Comparison of ENCODE assay signal across 10 cellular contexts in the genomic region with DNA sequence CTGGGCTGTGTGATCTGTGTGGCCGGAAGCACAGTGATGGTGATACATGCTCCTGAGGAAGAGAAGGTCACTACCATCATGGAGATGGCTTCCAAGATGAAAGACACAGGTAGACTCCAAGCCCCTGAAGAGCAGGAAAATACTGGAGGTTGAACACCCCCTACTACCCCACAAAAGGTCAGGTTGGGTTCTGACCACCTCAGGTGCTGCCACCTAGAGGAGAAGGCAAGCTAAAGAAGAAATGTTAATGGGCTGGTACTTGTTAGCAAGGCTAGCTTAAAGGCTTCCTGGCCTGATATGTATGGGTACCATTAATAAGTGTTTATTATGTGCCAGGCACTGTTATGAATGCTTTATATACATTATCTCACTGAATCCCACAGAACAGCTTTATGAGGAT. TPM values are rescaled to one million over a fixed set of nuclear protein-coding genes. Genes with fewer than 3 reads are reported as not detected.
DNase-seq lines count a peak whose midpoint lies in the region; ATAC-seq, FAIRE-seq and TF ChIP-seq lines count a peak whose summit lies in the region.
"Had no signal": no experiment of that assay in that cellular context is flagged by ENCODE, and none has a peak within 500 bp of the region (broad histone marks: within the 10 kb centered on the region; RNA-seq: fewer than 3 reads in every experiment).

No MANE protein-coding gene starts in this region.

- H3K23me2 ChIP-seq in H9 (ENCODE audit: insufficient read length, low read depth, low read length, poor library complexity, severe bottlenecking): no peaks in the 10 kb centered on the region

- H3K36me3 Mint-ChIP-seq in Caco-2 (ENCODE audit: insufficient read depth, unreplicated experiment) (peaks cover 9% of the 10 kb centered on the region), H9 (ENCODE audit: insufficient read depth in 1 of 3, low read depth in 3 of 3) (no peaks in the 10 kb centered on the region)
- H3K36me3 Mint-ChIP-seq: naive thymus-derived CD8-positive, alpha-beta T cell had no signal

- H3K4me1 Mint-ChIP-seq in Caco-2 (ENCODE audit: low read depth, unreplicated experiment) (no peaks in the 10 kb centered on the region), H9 (no peaks in the 10 kb centered on the region)

- no peaks in the 10 kb centered on the region for H3K9me3 ChIP-seq in Caco-2
- no peaks in the 10 kb centered on the region for H3K9me3 ChIP-seq in H9 (ENCODE audit: control insufficient read depth, low read depth, low read length)

- H3T11ph ChIP-seq in H9 (ENCODE audit: low read length): no peak overlapping the region

- no CpG with 5 or more reads among the region's 1 CpG for WGBS in H9 (ENCODE audit: extremely low coverage, insufficient read length, low lambda C conversion rate)

- H3K4me1 ChIP-seq in Caco-2: no peaks in the 10 kb centered on the region
- H3K4me1 ChIP-seq in H9 (ENCODE audit: insufficient read depth, low read length): no peaks in the 10 kb centered on the region; the same call in 1 of the 2 replicates

- H3K27ac Mint-ChIP-seq in Caco-2 (ENCODE audit: unreplicated experiment) (no peak overlapping the region), H9 (no peak overlapping the region)

- no peak overlapping the region for H3K27ac ChIP-seq in H9 (ENCODE audit: insufficient read length, low read depth, low read length)
- H3K27ac ChIP-seq: SK-N-MC had no signal

- no peaks in the 10 kb centered on the region for H3K79me1 ChIP-seq in H9 (ENCODE audit: insufficient read depth, low read depth, low read length, poor library complexity, severe bottlenecking)

- H3K9ac ChIP-seq in H9 (ENCODE audit: extremely low read depth, insufficient read length, low read length): no peak overlapping the region

- no peaks in the 10 kb centered on the region for H3K27me3 Mint-ChIP-seq in Caco-2 (ENCODE audit: insufficient read depth, unreplicated experiment)
- no peaks in the 10 kb centered on the region for H3K27me3 Mint-ChIP-seq in H9 (ENCODE audit: low read depth)

- H2AFZ ChIP-seq in H9 (ENCODE audit: low read length): no peak overlapping the region

- intact Hi-C loops in Caco-2 (cut with micrococcal nuclease; ENCODE audit: unreplicated experiment): loop anchor here (1.0 kb wide), 2 partner anchors 40 to 143 kb away; no protein-coding TSS in a partner anchor

- no peaks in the 10 kb centered on the region for H4K20me1 ChIP-seq in H9 (ENCODE audit: control insufficient read depth, insufficient read depth, insufficient read length)

- H3K23ac ChIP-seq in H9 (ENCODE audit: insufficient read length, low read depth, low read length): no peak overlapping the region

- H3K36me3 ChIP-seq in Caco-2 (ENCODE audit: control insufficient read depth, insufficient read depth, low read length): no peaks in the 10 kb centered on the region

- H3K14ac ChIP-seq in H9 (ENCODE audit: insufficient read depth, low read length): no peak overlapping the region

- H4K8ac ChIP-seq in H9 (replicated peaks; ENCODE audit: insufficient read length, low read depth, low read length): no peak overlapping the region

- H2BK15ac ChIP-seq in H9 (ENCODE audit: low read depth, low read length): no peak overlapping the region

- H3K56ac ChIP-seq in H9 (ENCODE audit: insufficient read length, low read depth, low read length): no peak overlapping the region

- H3K27me3 ChIP-seq in Caco-2 (replicated peaks; ENCODE audit: control insufficient read depth, insufficient read depth, low read length): no peaks in the 10 kb centered on the region
- no peaks in the 10 kb centered on the region for H3K27me3 ChIP-seq in H9 (ENCODE audit: insufficient read depth, low read length)

- no peak overlapping the region for H2BK5ac ChIP-seq in H9 (ENCODE audit: insufficient read length, low read length)

- H3K18ac ChIP-seq in H9 (ENCODE audit: insufficient read length, low read depth, low read length): no peak overlapping the region

- no peak overlapping the region for H2BK12ac ChIP-seq in H9 (ENCODE audit: insufficient read length, low read depth, low read length)

- no peak for ATAC-seq in HG03457 (IDR thresholded peaks at IDR 0.05; ENCODE audit: unreplicated experiment)
- ATAC-seq: naive thymus-derived CD8-positive, alpha-beta T cell had no signal

- no peak for FAIRE-seq in frontal cortex (lab: Jason Lieb, UNC)

- H3K4me3 ChIP-seq in Caco-2 (ENCODE audit: low read depth, low read length): no peak overlapping the region
- no peak overlapping the region for H3K4me3 ChIP-seq in fibroblast of villous mesenchyme (ENCODE audit: low read depth, low read length)
- H3K4me3 ChIP-seq: SK-N-MC had no signal

- TF ChIP-seq CTCF in Caco-2 (IDR thresholded peaks at IDR 0.05; ENCODE audit: insufficient read depth in 1 of 2, low read depth in 1 of 2, low read length in 1 of 2, severe bottlenecking in 1 of 2, unreplicated experiment in 1 of 2) (peak; percentile 50 to 62), H9 (conservative IDR thresholded peaks at IDR 0.05) (peak; percentile 81), fibroblast of villous mesenchyme (IDR thresholded peaks at IDR 0.05; ENCODE audit: insufficient read depth, low read depth, low read length) (peak; percentile 85)

- no peak overlapping the region for H2BK120ac ChIP-seq in H9 (ENCODE audit: low read depth, low read length, poor library complexity, severe bottlenecking)

- peak; percentile 48 to 58 for DNase-seq in Caco-2
- DNase-seq in H9: peak; percentile 51
- DNase-seq in SW480 (ENCODE audit: low spot score): peak; percentile 44
- peak; percentile 38 for DNase-seq in fibroblast of villous mesenchyme (ENCODE audit: low read depth)
- peak; percentile 56 for DNase-seq in superior temporal gyrus (ENCODE audit: extremely low spot score)
- DNase-seq in GDM1 (lab: John Stamatoyannopoulos, UW): no peak
- DNase-seq in frontal cortex (ENCODE audit: low spot score in 2 of 2): no peak

- no peak overlapping the region for H3K4me3 Mint-ChIP-seq in Caco-2 (ENCODE audit: unreplicated experiment)
- H3K4me3 Mint-ChIP-seq in H9: no peak overlapping the region
- H3K4me3 Mint-ChIP-seq: naive thymus-derived CD8-positive, alpha-beta T cell had no signal

- no peak overlapping the region for H4K5ac ChIP-seq in H9 (ENCODE audit: insufficient read length, low read depth, low read length)

- H3K79me2 ChIP-seq in H9 (ENCODE audit: insufficient read depth, low read length): no peaks in the 10 kb centered on the region

- H2BK20ac ChIP-seq in H9 (ENCODE audit: low read depth, low read length, poor library complexity, severe bottlenecking): no peak overlapping the region

- H3K4ac ChIP-seq in H9 (ENCODE audit: low read depth, low read length): no peak overlapping the region

- POLR2A ChIA-PET in Caco-2 (lab: Charles Lee): no interaction called here

- no peak overlapping the region for H2AK5ac ChIP-seq in H9 (ENCODE audit: insufficient read length, low read length)

- H4K91ac ChIP-seq in H9 (ENCODE audit: insufficient read length, low read depth, low read length): no peak overlapping the region

- BruUV-seq in Caco-2 (replicated peaks; lab: Mats Ljungman, UMichigan): no TSS peak

- CTCF ChIA-PET in Caco-2 (lab: Charles Lee): interaction anchor here (0.5 to 1.7 kb wide), 19 partner anchors 10 to 444 kb away, joined by 3 to 16 read pairs (median 4); a partner anchor contains a TSS

- no peak overlapping the region for H3K4me2 ChIP-seq in H9 (ENCODE audit: insufficient read depth, insufficient read length, low read length)

- H3K9me3 Mint-ChIP-seq in Caco-2 (ENCODE audit: unreplicated experiment): no peaks in the 10 kb centered on the region
- H3K9me3 Mint-ChIP-seq in H9: no peaks in the 10 kb centered on the region
- H3K9me3 Mint-ChIP-seq: naive thymus-derived CD8-positive, alpha-beta T cell had no signal

RNA-seq across cellular contexts. Expression of a gene that starts 11.7 kb away (rescaled TPM):
- total RNA-seq in Caco-2 (2022) (0.81 and 0.86 TPM in 2 replicates), H9 (2021) (not detected in 2 replicates), fibroblast of villous mesenchyme (1.7 and 2.3 TPM in 2 replicates), frontal cortex (not detected)

Comparison
In these comparisons a context has a peak if more than half of its experiments do, and no peak if none do; other contexts are left out.
1. DNase-seq: peak in Caco-2 (2 of 2), H9 (single experiment), SW480 (single experiment), fibroblast of villous mesenchyme (single experiment) and superior temporal gyrus (single experiment); none in GDM1 (single experiment) and frontal cortex (0 of 2).
2. Peak in every context shown above with its lines, with median percentiles within 50 percentile points of each other: CTCF ChIP-seq.